Comparison of ENCODE assay signal across 17 cellular contexts in the genomic region with DNA sequence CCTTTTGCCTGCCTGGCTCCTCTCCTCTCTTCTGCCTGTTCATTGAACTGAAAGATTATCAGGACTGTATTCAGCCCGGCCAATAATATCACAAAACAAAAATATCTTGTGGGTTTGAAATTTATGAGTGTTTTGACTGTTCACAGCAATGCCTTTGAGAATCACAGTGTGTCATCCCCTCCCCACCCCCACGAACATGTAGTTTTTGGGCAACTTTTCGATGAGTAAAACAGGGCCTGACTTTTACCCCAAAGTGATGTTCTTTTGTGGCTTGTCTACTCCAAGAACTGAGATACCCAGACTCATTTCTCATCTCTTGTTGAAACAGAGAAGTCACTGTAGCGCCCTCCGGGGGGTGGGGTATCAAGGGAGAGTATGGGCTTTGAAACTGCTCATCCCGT.
DNase-seq lines count a peak whose midpoint lies in the region; ATAC-seq, FAIRE-seq and TF ChIP-seq lines count a peak whose summit lies in the region.
"Had no signal": no experiment of that assay in that cellular context is flagged by ENCODE, and none has a peak within 500 bp of the region (broad histone marks: within the 10 kb centered on the region; RNA-seq: fewer than 3 reads in every experiment).

No MANE protein-coding gene starts in this region.

- H2AFZ ChIP-seq in mesenchymal stem cell (ENCODE audit: low read depth, low read length), result no peak overlapping the region

- no peak overlapping the region for H2AK5ac ChIP-seq in mesenchymal stem cell (ENCODE audit: low read length, severe bottlenecking)

- DNase-seq in activated CD4-positive, alpha-beta T cell treated with anti-CD3 and anti-CD28 coated beads, Interleukin-2, amount 50 U/mL, for 48 hours, result peak; percentile 79 to 88
- DNase-seq in fibroblast of villous mesenchyme (ENCODE audit: low read depth) (peak; percentile 40), mesenchymal stem cell (no peak), stomach (no peak), urothelium cell line (ENCODE audit: low spot score) (no peak)
- DNase-seq in stimulated activated CD8-positive, alpha-beta memory T cell treated with anti-CD3 and anti-CD28 coated beads, Interleukin-15, amount 100 ng/mL, for 48 hours (ENCODE audit: low read depth in 2 of 2), result peak; percentile 57 to 76
- DNase-seq: BE2C, cerebellar nuclear complex, HCEC 1CT, lower lobe of right lung, NCI-H187, NCI-H524, OCI-M1, SJCRH30, substantia nigra had no signal

- no peak overlapping the region for H2BK5ac ChIP-seq in mesenchymal stem cell (ENCODE audit: low read depth, low read length, poor library complexity, severe bottlenecking)

- H3K4me3 ChIP-seq in fibroblast of villous mesenchyme (ENCODE audit: low read depth, low read length) (no peak overlapping the region), mesenchymal stem cell (ENCODE audit: insufficient read depth in 1 of 2, low read depth in 1 of 2, low read length in 2 of 2) (no peak overlapping the region), stomach (no peak overlapping the region)
- H3K4me3 ChIP-seq: lower lobe of right lung, SJCRH30 had no signal

- no peak overlapping the region for H3K18ac ChIP-seq in mesenchymal stem cell (ENCODE audit: low read depth in 1 of 2, low read length in 2 of 2)

- no peak overlapping the region for H3K4ac ChIP-seq in mesenchymal stem cell (ENCODE audit: low read depth in 1 of 2, low read length in 2 of 2)

- H3K36me3 ChIP-seq in mesenchymal stem cell (ENCODE audit: control insufficient read depth in 1 of 2, insufficient read depth in 2 of 2, low read depth in 1 of 2, low read length in 2 of 2), result no peaks in the 10 kb centered on the region
- H3K36me3 ChIP-seq in stomach, result no peaks in the 10 kb centered on the region
- H3K36me3 ChIP-seq: BE2C, lower lobe of right lung, SJCRH30 had no signal

- no peak overlapping the region for H3K27ac ChIP-seq in mesenchymal stem cell (ENCODE audit: low read length, poor library complexity, severe bottlenecking)
- H3K27ac ChIP-seq in stomach, result no peak overlapping the region
- H3K27ac ChIP-seq: lower lobe of right lung, SJCRH30 had no signal

- intact Hi-C loops in stomach (cut with DNase I; ENCODE audit: low total_unique reads), result no loop called here

- no peak overlapping the region for H2BK15ac ChIP-seq in mesenchymal stem cell (ENCODE audit: low read depth, poor library complexity, severe bottlenecking)

- no peaks in the 10 kb centered on the region for H3K79me1 ChIP-seq in mesenchymal stem cell (replicated peaks; ENCODE audit: low read length, poor library complexity, severe bottlenecking)

- H3K4me1 ChIP-seq in mesenchymal stem cell (ENCODE audit: control insufficient read depth, insufficient read depth, low read depth, low read length), result no peaks in the 10 kb centered on the region
- H3K4me1 ChIP-seq in stomach, result peaks cover 7 to 11% (median 10%) of the 10 kb centered on the region in 4 donors
- H3K4me1 ChIP-seq: BE2C, SJCRH30 had no signal

- TF ChIP-seq CTCF in fibroblast of villous mesenchyme (IDR thresholded peaks at IDR 0.05; ENCODE audit: insufficient read depth, low read depth, low read length) (no peak), stomach (IDR thresholded peaks at IDR 0.05) (no peak)

- H4K8ac ChIP-seq in mesenchymal stem cell (ENCODE audit: low read length), result no peak overlapping the region

- no peak for TF ChIP-seq EP300 in stomach (IDR thresholded peaks at IDR 0.05)

- H3K14ac ChIP-seq in mesenchymal stem cell (ENCODE audit: low read length in 2 of 2), result no peak overlapping the region

- no peak overlapping the region for H3K23ac ChIP-seq in mesenchymal stem cell (ENCODE audit: low read length in 2 of 2)

- peak; percentile 42 for ATAC-seq in HG02610 (IDR thresholded peaks at IDR 0.05; ENCODE audit: unreplicated experiment)
- ATAC-seq: lower lobe of right lung; naive thymus-derived CD4-positive, alpha-beta T cell had no signal

- H3K4me2 ChIP-seq in mesenchymal stem cell (ENCODE audit: low read length, poor library complexity, severe bottlenecking), result no peak overlapping the region

- H2BK12ac ChIP-seq in mesenchymal stem cell (ENCODE audit: low read length in 2 of 2), result no peak overlapping the region

- FAIRE-seq in urothelium cell line (lab: Jason Lieb, UNC), result no peak

- H3K27me3 ChIP-seq in mesenchymal stem cell (ENCODE audit: control insufficient read depth in 1 of 2, insufficient read depth in 1 of 2, low read length in 2 of 2) (no peaks in the 10 kb centered on the region), stomach (no peaks in the 10 kb centered on the region)
- H3K27me3 ChIP-seq: BE2C, SJCRH30 had no signal

- no peak overlapping the region for H3K9ac ChIP-seq in mesenchymal stem cell (ENCODE audit: low read length)

- no peak for TF ChIP-seq POLR2A in stomach (IDR thresholded peaks at IDR 0.05)

- H2BK120ac ChIP-seq in mesenchymal stem cell (ENCODE audit: low read depth, low read length), result no peak overlapping the region

- 94% methylated on average over 2 of the region's 6 CpGs for WGBS in mesenchymal stem cell
- WGBS in stomach, 5 donors, result 81 to 89% (median 85%) methylated on average over 6 of the region's 6 CpGs

- H3K9me3 ChIP-seq in mesenchymal stem cell (ENCODE audit: control insufficient read depth, low read length) (no peaks in the 10 kb centered on the region), stomach (no peaks in the 10 kb centered on the region)
- H3K9me3 ChIP-seq: BE2C, lower lobe of right lung, SJCRH30 had no signal

- H4K91ac ChIP-seq in mesenchymal stem cell (ENCODE audit: low read length), result no peak overlapping the region

Comparison
In these comparisons a context has a peak if more than half of its experiments do, and no peak if none do; other contexts are left out.
1. DNase-seq: peak in activated CD4-positive, alpha-beta T cell treated with anti-CD3 and anti-CD28 coated beads, Interleukin-2, amount 50 U/mL, for 48 hours (2 of 2), fibroblast of villous mesenchyme (single experiment) and stimulated activated CD8-positive, alpha-beta memory T cell treated with anti-CD3 and anti-CD28 coated beads, Interleukin-15, amount 100 ng/mL, for 48 hours (2 of 2); none in mesenchymal stem cell (single experiment), stomach (single experiment) and urothelium cell line (single experiment).